22 cellular contexts compared by ENCODE assay signal in the genomic region with DNA sequence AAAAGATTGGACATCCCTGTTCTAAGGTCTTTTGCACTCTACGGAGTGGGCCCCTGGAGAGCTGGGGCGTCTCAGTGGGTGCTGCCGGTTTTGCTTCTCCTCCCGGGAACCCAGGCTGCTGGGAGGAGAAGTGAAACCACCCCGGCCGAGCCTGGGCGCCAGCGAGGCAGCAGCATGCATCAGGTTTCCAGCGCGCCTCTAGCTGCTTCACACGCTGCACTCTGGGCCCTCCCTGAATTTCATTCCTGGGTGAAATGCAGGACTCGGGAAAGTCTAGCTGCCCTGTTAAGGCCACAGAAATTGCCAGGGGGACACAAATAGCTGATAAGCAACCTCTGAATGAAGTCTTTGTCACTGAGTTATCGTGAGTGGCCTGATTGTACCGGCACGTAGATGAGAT.
DNase-seq lines count a peak whose midpoint lies in the region; ATAC-seq and TF ChIP-seq lines count a peak whose summit lies in the region.
"Had no signal": no experiment of that assay in that cellular context is flagged by ENCODE, and none has a peak within 500 bp of the region (broad histone marks: within the 10 kb centered on the region; RNA-seq: fewer than 3 reads in every experiment).

No MANE protein-coding gene starts in this region.

- ATAC-seq in Right ventricle myocardium superior (ENCODE audit: poor library complexity) (no peak), GM18909 (IDR thresholded peaks at IDR 0.05; ENCODE audit: poor library complexity, unreplicated experiment) (no peak), HG02798 (IDR thresholded peaks at IDR 0.05; ENCODE audit: poor library complexity, unreplicated experiment) (no peak)
- ATAC-seq: activated naive CD4-positive, alpha-beta T cell treated with anti-CD3 and anti-CD28 coated beads, Interleukin-2, amount 50 U/mL, for 72 hours; foreskin keratinocyte; left cardiac atrium; mucosa of descending colon; Panc1 had no signal

- TF ChIP-seq CTCF in right atrium auricular region (IDR thresholded peaks at IDR 0.05) (no peak), uterus (IDR thresholded peaks at IDR 0.05) (no peak)

- H3K4me3 ChIP-seq in right atrium auricular region (no peak overlapping the region), uterus (no peak overlapping the region)
- H3K4me3 ChIP-seq: colonic mucosa, HAP-1, mucosa of descending colon, transverse colon had no signal

- no peak for TF ChIP-seq POLR2A in uterus (IDR thresholded peaks at IDR 0.05)

- H3K4me1 ChIP-seq in right atrium auricular region = peaks cover 0 to 12% of the 10 kb centered on the region in 2 donors
- no peaks in the 10 kb centered on the region for H3K4me1 ChIP-seq in uterus
- H3K4me1 ChIP-seq: colonic mucosa, foreskin keratinocyte, HAP-1, transverse colon had no signal

- H3K27ac ChIP-seq in right atrium auricular region (no peak overlapping the region), uterus (no peak overlapping the region)
- H3K27ac ChIP-seq: colonic mucosa, foreskin keratinocyte, transverse colon had no signal

- H3K9me3 ChIP-seq in right atrium auricular region = no peaks in the 10 kb centered on the region
- H3K9me3 ChIP-seq in uterus = no peaks in the 10 kb centered on the region
- H3K9me3 ChIP-seq: colonic mucosa, HAP-1, mucosa of descending colon, transverse colon had no signal

- H3K36me3 ChIP-seq in right atrium auricular region = peaks cover 60% of the 10 kb centered on the region
- H3K36me3 ChIP-seq in uterus = no peaks in the 10 kb centered on the region

- H3K27me3 ChIP-seq in right atrium auricular region = no peaks in the 10 kb centered on the region
- no peaks in the 10 kb centered on the region for H3K27me3 ChIP-seq in uterus
- H3K27me3 ChIP-seq: colonic mucosa, foreskin keratinocyte, transverse colon had no signal

- peak; percentile 40 for DNase-seq in right atrium auricular region (ENCODE audit: low spot score)
- no peak for DNase-seq in Right ventricle myocardium superior
- DNase-seq in NOMO-1 (lab: John Stamatoyannopoulos, UW; ENCODE audit: unreplicated experiment in 2 of 2) = peak; percentile 72 to 76
- peak; percentile 80 for DNase-seq in germinal center (ENCODE audit: low spot score)
- no peak for DNase-seq in DMS114 treated with DMSO at 0.1 percent for 48 hours (lab: John Stamatoyannopoulos, UW; ENCODE audit: unreplicated experiment)
- no peak for DNase-seq in uterus
- DNase-seq: activated CD4-positive, alpha-beta T cell treated with anti-CD3 and anti-CD28 coated beads, Interleukin-2, amount 50 U/mL, for 1 hour; colonic mucosa; foreskin keratinocyte; left cardiac atrium; NCI-H1092; NCI-H2107; NCI-H524; stimulated activated CD4-positive, alpha-beta T cell treated with anti-CD3 and anti-CD28 coated beads, Interleukin-15, amount 100 ng/mL, for 24 hours; stimulated activated naive B cell treated with anti-CD40 and anti-IgM and Interleukin-4, amounts not matched to agents 10 μg/mL and 1 μg/mL and 100 μg/mL, for 72 hours; transverse colon had no signal

- intact Hi-C loops in Right ventricle myocardium superior (cut with DNase I) = no loop called here
- intact Hi-C loops in uterus (cut with DNase I; ENCODE audit: low total_unique reads) = no loop called here

Comparison
In these comparisons a context has a peak if more than half of its experiments do, and no peak if none do; other contexts are left out.
1. DNase-seq: peak in right atrium auricular region (single experiment), NOMO-1 (2 of 2) and germinal center (single experiment); none in Right ventricle myocardium superior (single experiment), DMS114 treated with DMSO at 0.1 percent for 48 hours (single experiment) and uterus (0 of 2).